Comparison of ENCODE assay signal across 8 cellular contexts in the genomic region with DNA sequence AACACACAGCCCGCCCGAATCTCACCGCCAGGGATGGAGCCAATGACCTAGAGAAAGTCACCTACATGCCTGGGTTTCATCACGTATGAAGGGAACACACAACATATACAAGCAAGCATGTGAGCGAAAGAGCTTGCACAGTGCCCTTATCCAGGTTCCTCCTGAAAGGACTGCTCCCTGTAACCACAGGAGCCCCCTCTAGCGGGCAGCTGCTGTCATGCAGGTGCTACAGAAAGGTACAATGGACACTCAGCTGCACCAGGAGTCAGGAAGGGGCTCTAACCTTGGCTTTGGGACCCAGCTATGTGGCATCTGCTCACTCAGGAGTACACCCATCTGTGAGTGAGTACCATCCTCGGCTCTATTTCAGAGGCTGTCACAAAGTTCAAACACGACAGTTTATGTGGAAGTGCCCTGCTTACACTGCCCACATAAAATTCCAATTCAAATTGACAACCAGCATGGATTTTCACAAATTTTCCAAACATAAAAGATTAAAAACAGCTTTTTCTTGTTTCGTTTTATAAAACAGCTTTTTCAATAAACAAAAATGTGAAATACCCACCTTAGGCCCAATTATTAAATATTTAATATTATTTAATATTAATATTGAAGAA.
A peak's percentile ranks its signal among the peaks of the same experiment; 100 is the strongest.
DNase-seq lines count a peak whose midpoint lies in the region; ATAC-seq and TF ChIP-seq lines count a peak whose summit lies in the region.

No MANE protein-coding gene starts in this region.

- no peak overlapping the region for H3K27ac ChIP-seq in 22Rv1

- ATAC-seq in HG03354 (IDR thresholded peaks at IDR 0.05; ENCODE audit: poor library complexity, severe bottlenecking, unreplicated experiment), result no peak

- DNase-seq in NCI-H2196 treated with DMSO at 0.1 percent for 48 hours (lab: John Stamatoyannopoulos, UW; ENCODE audit: unreplicated experiment) (peak; percentile 56), ecto neural progenitor cell (ENCODE audit: low spot score) (peak; percentile 79), midbrain (lab: John Stamatoyannopoulos, UW) (peak; percentile 34)
- DNase-seq in activated CD4-positive, alpha-beta T cell treated with anti-CD3 and anti-CD28 coated beads for 48 hours, result peak; percentile 83
- DNase-seq in stimulated activated CD8-positive, alpha-beta memory T cell treated with anti-CD3 and anti-CD28 coated beads, Interleukin-7, amount 100 ng/mL, for 1 hour (ENCODE audit: low read depth in 2 of 2), result peak; percentile 11 to 26

- no peak overlapping the region for H3K4me3 ChIP-seq in GM12875 (ENCODE audit: low read depth, low read length)

- peak; percentile 94 for TF ChIP-seq CTCF in 22Rv1 (IDR thresholded peaks at IDR 0.05)
- TF ChIP-seq CTCF in GM12875 (IDR thresholded peaks at IDR 0.05; ENCODE audit: borderline replicate concordance, insufficient read depth, low read depth, low read length), result peak; percentile 96

Comparison
In these comparisons a context has a peak if more than half of its experiments do, and no peak if none do; other contexts are left out.
1. DNase-seq: peak in every context shown above with its lines; median percentile 83 in activated CD4-positive, alpha-beta T cell treated with anti-CD3 and anti-CD28 coated beads for 48 hours; 79 in ecto neural progenitor cell; 56 in NCI-H2196 treated with DMSO at 0.1 percent for 48 hours; 34 in midbrain; 18 in stimulated activated CD8-positive, alpha-beta memory T cell treated with anti-CD3 and anti-CD28 coated beads, Interleukin-7, amount 100 ng/mL, for 1 hour.